Comparison of ENCODE assay signal across 20 cellular contexts in the genomic region with DNA sequence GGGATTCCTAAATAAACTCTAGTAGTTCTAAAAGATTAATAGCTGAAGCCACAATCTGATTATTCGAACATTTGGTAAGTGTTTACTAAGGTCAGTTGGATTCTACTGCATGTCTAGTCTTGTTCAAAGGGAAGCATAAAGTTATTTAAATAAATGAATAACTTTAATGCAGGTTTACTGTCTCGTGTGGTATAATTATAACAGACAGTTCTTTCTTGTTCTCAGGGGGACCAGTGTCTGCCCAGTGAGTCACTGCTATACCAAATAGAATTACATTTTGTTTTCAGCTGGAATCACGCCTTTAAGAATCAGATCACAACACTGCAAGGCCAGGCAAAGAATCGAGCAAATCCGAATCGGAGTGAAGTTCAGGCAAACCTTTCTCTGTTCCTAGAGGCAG. TPM values are rescaled to one million over a fixed set of nuclear protein-coding genes. Genes with fewer than 3 reads are reported as not detected.
DNase-seq lines count a peak whose midpoint lies in the region; ATAC-seq and TF ChIP-seq lines count a peak whose summit lies in the region.
"Had no signal": no experiment of that assay in that cellular context is flagged by ENCODE, and none has a peak within 500 bp of the region (broad histone marks: within the 10 kb centered on the region; RNA-seq: fewer than 3 reads in every experiment).

No MANE protein-coding gene starts in this region.

- no peak overlapping the region for H2BK120ac ChIP-seq in IMR-90 (ENCODE audit: low read depth, low read length)

- no peak overlapping the region for H3K4ac ChIP-seq in IMR-90 (ENCODE audit: low read depth, low read length)

- H2AFZ ChIP-seq in IMR-90 (replicated peaks; ENCODE audit: low read length, poor library complexity) = no peak overlapping the region

- CTCF ChIA-PET in IMR-90 (lab: Yijun Ruan, JAX) = interaction anchor here (0.7 kb wide), 1 partner anchor 423 kb away, joined by 3 read pairs; no protein-coding TSS in a partner anchor

- no CpG with 5 or more reads among the region's 6 CpGs for WGBS in IMR-90 (ENCODE audit: extremely low coverage in 2 of 2, insufficient read length in 1 of 2), 2 experiments
- 94 to 96% methylated on average over 6 of the region's 6 CpGs for WGBS in thyroid gland, 2 donors

- no peak overlapping the region for H4K5ac ChIP-seq in IMR-90 (ENCODE audit: low read depth, low read length)

- H3K4me1 ChIP-seq in IMR-90 (ENCODE audit: control insufficient read depth, insufficient read depth, low read length) (peaks cover 4% of the 10 kb centered on the region; the same call in 1 of the 2 replicates), thyroid gland (no peaks in the 10 kb centered on the region)

- H3K27me3 ChIP-seq in IMR-90 (ENCODE audit: control insufficient read depth, insufficient read depth, low read length) = no peaks in the 10 kb centered on the region
- H3K27me3 ChIP-seq in thyroid gland = no peaks in the 10 kb centered on the region

- H3K79me1 ChIP-seq in IMR-90 (ENCODE audit: low read depth in 1 of 2, low read length in 2 of 2) = peaks cover 14 to 32% of the 10 kb centered on the region in 2 experiments

- no peak overlapping the region for H3K27ac ChIP-seq in IMR-90 (ENCODE audit: insufficient read depth, low read length)
- peak overlapping the region; percentile 60 for H3K27ac ChIP-seq in epithelial cell of prostate
- H3K27ac ChIP-seq in thyroid gland = no peak overlapping the region
- H3K27ac ChIP-seq: HL-60 had no signal

- H3K18ac ChIP-seq in IMR-90 (ENCODE audit: low read depth, low read length) = no peak overlapping the region

- no peak overlapping the region for H3K4me3 ChIP-seq in IMR-90 (ENCODE audit: insufficient read depth, low read depth, low read length)
- H3K4me3 ChIP-seq in thyroid gland (replicated peaks in 1 of 3) = no peak overlapping the region

- DNase-seq in IMR-90 (no peak), SW480 (ENCODE audit: low spot score) (peak; percentile 59), epithelial cell of prostate (ENCODE audit: low read depth, low spot score) (peak; percentile 24), pons (ENCODE audit: low spot score) (peak; percentile 41), thyroid gland (no peak), GM10266 (ENCODE audit: extremely low spot score) (no peak)
- no peak for DNase-seq in stimulated activated naive CD4-positive, alpha-beta T cell treated with Interleukin-2 at 50 U/mL for 16 hours (lab: John Stamatoyannopoulos, UW)
- DNase-seq: AML-193, DMS 273 treated with DMSO at 0.1 percent for 48 hours, GDM1, Karpas-422, MM.1S, NCI-H1092 treated with DMSO at 0.1 percent for 48 hours, NCI-H146, NCI-H2029 treated with DMSO at 0.1 percent for 48 hours, NCI-H2171 had no signal

- no peak overlapping the region for H4K91ac ChIP-seq in IMR-90 (ENCODE audit: insufficient read depth, low read depth, low read length)

- TF ChIP-seq CTCF in IMR-90 (conservative IDR thresholded peaks at IDR 0.05; ENCODE audit: low read depth, low read length) (no peak), thyroid gland (IDR thresholded peaks at IDR 0.05) (no peak), GM10266 (IDR thresholded peaks at IDR 0.05; ENCODE audit: control insufficient read depth, insufficient read depth, low read depth, missing control alignments) (no peak)

- H2BK5ac ChIP-seq in IMR-90 (ENCODE audit: low read depth, low read length, poor library complexity, severe bottlenecking) = no peak overlapping the region

- no peak overlapping the region for H3K56ac ChIP-seq in IMR-90 (ENCODE audit: extremely low read depth, insufficient read depth, low read length)

- peaks cover 4% of the 10 kb centered on the region for H4K20me1 ChIP-seq in IMR-90 (ENCODE audit: insufficient read depth, low read length)

- H4K8ac ChIP-seq in IMR-90 (ENCODE audit: low read depth in 2 of 2, low read length in 2 of 2) = no peak overlapping the region

- TF ChIP-seq POLR2A in IMR-90 (IDR thresholded peaks at IDR 0.05; ENCODE audit: low read depth, low read length) (no peak), thyroid gland (IDR thresholded peaks at IDR 0.05) (no peak)

- no peak overlapping the region for H3K4me2 ChIP-seq in IMR-90 (ENCODE audit: low read depth, low read length)

- dilution Hi-C loops in IMR-90 (cut with HindIII; ENCODE audit: low sequenced_read_pairs, unreplicated experiment) = no loop called here

- BruUV-seq in IMR-90 (replicated peaks; lab: Mats Ljungman, UMichigan) = no TSS peak

- no peak overlapping the region for H3K9ac ChIP-seq in IMR-90 (ENCODE audit: low read depth, low read length)

- peaks cover 5% of the 10 kb centered on the region for H3K9me1 ChIP-seq in IMR-90 (ENCODE audit: insufficient read depth, low read length)

- no peak overlapping the region for H2BK20ac ChIP-seq in IMR-90 (ENCODE audit: low read depth, low read length)

- H3K14ac ChIP-seq in IMR-90 (replicated peaks; ENCODE audit: low read depth, low read length) = no peak overlapping the region

- H3K9me3 ChIP-seq in IMR-90 (ENCODE audit: control insufficient read depth, insufficient read depth, low read length) = no peaks in the 10 kb centered on the region
- H3K9me3 ChIP-seq in thyroid gland = no peaks in the 10 kb centered on the region

- peaks cover 9% of the 10 kb centered on the region for H3K36me3 ChIP-seq in IMR-90 (ENCODE audit: control insufficient read depth, insufficient read depth, low read length)
- H3K36me3 ChIP-seq in thyroid gland = peaks cover 0 to 5% of the 10 kb centered on the region in 2 donors

- H2AK5ac ChIP-seq in IMR-90 (ENCODE audit: low read depth, low read length) = no peak overlapping the region

- intact Hi-C loops in IMR-90 (cut with micrococcal nuclease) (loop anchor here (5.0 kb wide), 2 partner anchors 35 to 45 kb away; a partner anchor contains a TSS), thyroid gland (cut with DNase I) (no loop called here)

- TF ChIP-seq RAD21 in IMR-90 (IDR thresholded peaks at IDR 0.05; ENCODE audit: low read length) = no peak

- H2AK9ac ChIP-seq in IMR-90 (replicated peaks; ENCODE audit: low read depth, low read length, poor library complexity) = no peak overlapping the region

- ATAC-seq in IMR-90 (ENCODE audit: low read depth) (no peak), GM21576 (IDR thresholded peaks at IDR 0.05; ENCODE audit: unreplicated experiment) (no peak)
- ATAC-seq: Panc1, Right ventricle myocardium inferior had no signal

- H2BK15ac ChIP-seq in IMR-90 (ENCODE audit: low read depth, low read length) = no peak overlapping the region

- POLR2A ChIA-PET in IMR-90 (lab: Charles Lee; ENCODE audit: unreplicated experiment) = no interaction called here

- H3K23ac ChIP-seq in IMR-90 (ENCODE audit: low read depth, low read length) = peak overlapping the region; percentile 34; the same call in 1 of the 2 replicates

- in situ Hi-C loops in IMR-90 (cut with MboI; ENCODE audit: low sequenced_read_pairs) = no loop called here

TF ChIP-seq in IMR-90, 13 proteins besides CTCF, POLR2A, EP300 and RAD21:
- TF ChIP-seq, protein P1, sequence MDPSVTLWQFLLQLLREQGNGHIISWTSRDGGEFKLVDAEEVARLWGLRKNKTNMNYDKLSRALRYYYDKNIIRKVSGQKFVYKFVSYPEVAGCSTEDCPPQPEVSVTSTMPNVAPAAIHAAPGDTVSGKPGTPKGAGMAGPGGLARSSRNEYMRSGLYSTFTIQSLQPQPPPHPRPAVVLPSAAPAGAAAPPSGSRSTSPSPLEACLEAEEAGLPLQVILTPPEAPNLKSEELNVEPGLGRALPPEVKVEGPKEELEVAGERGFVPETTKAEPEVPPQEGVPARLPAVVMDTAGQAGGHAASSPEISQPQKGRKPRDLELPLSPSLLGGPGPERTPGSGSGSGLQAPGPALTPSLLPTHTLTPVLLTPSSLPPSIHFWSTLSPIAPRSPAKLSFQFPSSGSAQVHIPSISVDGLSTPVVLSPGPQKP (IDR thresholded peaks at IDR 0.05; ENCODE audit: borderline replicate concordance, low read depth, low read length) = no peak
- TF ChIP-seq NFE2L2 (IDR thresholded peaks at IDR 0.05; ENCODE audit: low read depth, low read length) (no peak), FOS (IDR thresholded peaks at IDR 0.05; ENCODE audit: low read depth, low read length) (no peak), CEBPB (IDR thresholded peaks at IDR 0.05; ENCODE audit: low read depth, low read length) (no peak), MAFK (IDR thresholded peaks at IDR 0.05; ENCODE audit: low read depth, low read length) (no peak)

RNA-seq across cellular contexts. Expression of a gene that starts 45.1 kb away (rescaled TPM):
- total RNA-seq in IMR-90 (2012; rRNA removed) (20.8 and 22.6 TPM in 2 replicates), thyroid gland (10 to 100 TPM; 37.8 to 82.1 (median 58.9) TPM)
- polyA plus RNA-seq in IMR-90 (2012; rRNA removed) = 17.2 and 18.1 TPM in 2 replicates
- 8.2 and 8.6 TPM in 2 replicates for polyA plus RNA-seq in IMR-90 (2012; cell fraction: cytosol; rRNA removed)
- polyA plus RNA-seq in IMR-90 (2012; cell fraction: nucleus; rRNA removed; ENCODE audit: low replicate concordance) = 13.7 and 32.0 TPM in 2 replicates

Comparison
In these comparisons a context has a peak if more than half of its experiments do, and no peak if none do; other contexts are left out.
1. DNase-seq: peak in SW480 (single experiment), epithelial cell of prostate (single experiment) and pons (single experiment); none in IMR-90 (single experiment), stimulated activated naive CD4-positive, alpha-beta T cell treated with Interleukin-2 at 50 U/mL for 16 hours (single experiment), thyroid gland (0 of 2) and GM10266 (single experiment).